In the genomic region with DNA sequence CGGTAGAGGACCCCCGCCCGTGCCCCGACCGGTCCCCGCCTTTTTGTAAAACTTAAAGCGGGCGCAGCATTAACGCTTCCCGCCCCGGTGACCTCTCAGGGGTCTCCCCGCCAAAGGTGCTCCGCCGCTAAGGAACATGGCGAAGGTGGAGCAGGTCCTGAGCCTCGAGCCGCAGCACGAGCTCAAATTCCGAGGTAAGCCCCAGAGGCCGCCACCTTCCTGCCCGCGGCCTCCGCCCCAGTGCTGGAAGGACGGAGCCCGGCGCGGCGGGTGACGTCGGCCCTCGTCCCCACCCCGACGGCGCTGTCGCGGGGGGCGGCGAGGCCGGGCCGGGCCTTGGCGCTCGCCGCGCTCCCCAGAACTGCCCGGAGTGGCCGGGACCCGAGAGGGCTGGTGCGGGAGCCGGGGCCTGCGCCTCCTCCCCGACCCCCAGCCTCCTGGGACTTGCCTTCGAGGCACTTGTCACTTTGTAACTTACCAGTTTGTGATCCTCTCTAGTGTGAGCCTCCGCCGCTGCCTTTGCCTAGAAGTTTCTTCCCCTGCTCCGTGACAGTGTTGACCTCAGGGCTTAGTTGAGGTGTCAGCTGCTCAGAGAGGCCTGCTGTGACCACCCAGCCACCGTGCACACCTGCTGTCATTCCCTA, we compare ENCODE assay signal across 8 cellular contexts. TPM values are rescaled to one million over a fixed set of nuclear protein-coding genes. Genes with fewer than 3 reads are reported as not detected.
DNase-seq lines count a peak whose midpoint lies in the region; ATAC-seq, FAIRE-seq and TF ChIP-seq lines count a peak whose summit lies in the region.

No MANE protein-coding gene starts in this region.

- peaks cover 31% of the 10 kb centered on the region for H3K4me1 ChIP-seq in OCI-LY7 (ENCODE audit: insufficient read depth, low read length, poor library complexity, severe bottlenecking)
- H3K4me1 ChIP-seq in mammary epithelial cell (ENCODE audit: insufficient read depth, low read length): peaks cover 10% of the 10 kb centered on the region

- H3K79me2 ChIP-seq in OCI-LY7 (ENCODE audit: insufficient read depth, low read depth, low read length): peaks cover 53% of the 10 kb centered on the region
- H3K79me2 ChIP-seq in mammary epithelial cell (ENCODE audit: insufficient read depth, low read length): peaks cover 55% of the 10 kb centered on the region

- H3K4me2 ChIP-seq in OCI-LY7 (ENCODE audit: low read length) (peak overlapping the region; percentile 88), mammary epithelial cell (ENCODE audit: insufficient read depth, low read depth, low read length) (peak overlapping the region; percentile 84)

- peaks cover 47% of the 10 kb centered on the region for H3K36me3 ChIP-seq in OCI-LY7 (ENCODE audit: insufficient read depth, low read length)
- peaks cover 7% of the 10 kb centered on the region for H3K36me3 ChIP-seq in mammary epithelial cell (ENCODE audit: insufficient read depth, low read length)

- H3K9me3 ChIP-seq in OCI-LY7 (ENCODE audit: low read length) (no peaks in the 10 kb centered on the region), mammary epithelial cell (replicated peaks; ENCODE audit: insufficient read depth, low read length) (no peaks in the 10 kb centered on the region)

- in situ Hi-C loops in mammary epithelial cell (cut with MboI; ENCODE audit: low sequenced_read_pairs in 2 of 2): no loop called here

- CTCF ChIA-PET in OCI-LY7 (lab: Charles Lee; ENCODE audit: unreplicated experiment) (interaction anchor here (0.5 kb wide), 1 partner anchor 260 kb away, joined by 4 read pairs; no protein-coding TSS in a partner anchor), mammary epithelial cell (lab: Charles Lee; ENCODE audit: low non-redundant PET) (no interaction called here)

- no peak for FAIRE-seq in RCC 7860 (lab: Jason Lieb, UNC)

- DNase-seq in AG20443 (ENCODE audit: low spot score) (peak; percentile 79), OCI-LY7 (ENCODE audit: low spot score) (peak; percentile 59), mammary epithelial cell (peak; percentile 41), left lobe of liver (ENCODE audit: low spot score) (no peak), RCC 7860 (ENCODE audit: low spot score) (no peak)
- peak; percentile 6 to 9 for DNase-seq in stimulated activated CD8-positive, alpha-beta memory T cell treated with anti-CD3 and anti-CD28 coated beads, Interleukin-7, amount 100 ng/mL, for 48 hours (ENCODE audit: extremely low read depth in 1 of 2, low read depth in 1 of 2)

- 0% methylated on average over 6 of the region's 56 CpGs for WGBS in mammary epithelial cell (ENCODE audit: low coverage, missing lambda C conversion rate)

- no peak for TF ChIP-seq CTCF in OCI-LY7 (conservative IDR thresholded peaks at IDR 0.05; ENCODE audit: low read length)
- no peak for TF ChIP-seq CTCF in mammary epithelial cell (conservative IDR thresholded peaks at IDR 0.05 in 1 of 2, IDR thresholded peaks at IDR 0.05 in 1 of 2; ENCODE audit: extremely low read depth in 1 of 2, insufficient read depth in 1 of 2, low read depth in 1 of 2, low read length in 2 of 2)

- dilution Hi-C loops in mammary epithelial cell (cut with HindIII; ENCODE audit: low sequenced_read_pairs): no loop called here

- H2AFZ ChIP-seq in OCI-LY7 (ENCODE audit: low read length) (peak overlapping the region; percentile 57; the same call in 1 of the 2 replicates), mammary epithelial cell (ENCODE audit: low read depth, low read length) (peak overlapping the region; percentile 92)

- H3K9me2 ChIP-seq in OCI-LY7 (ENCODE audit: insufficient read depth, low read length): no peaks in the 10 kb centered on the region

- POLR2A ChIA-PET in OCI-LY7 (lab: Charles Lee): interaction anchor here (0.5 to 1.2 kb wide), 7 partner anchors 16 to 955 kb away, joined by 3 to 4 read pairs (median 3); partner anchors contain the start of gene ZNF831

- H3K9ac ChIP-seq in mammary epithelial cell (ENCODE audit: insufficient read depth, low read length): peak overlapping the region; percentile 96

- BruUV-seq in OCI-LY7 (replicated peaks; lab: Mats Ljungman, UMichigan) (no TSS peak), mammary epithelial cell (replicated peaks; lab: Mats Ljungman, UMichigan) (no TSS peak)

- H4K20me1 ChIP-seq in OCI-LY7 (ENCODE audit: insufficient read depth, low read length) (peaks cover 27% of the 10 kb centered on the region), mammary epithelial cell (ENCODE audit: insufficient read depth, low read length) (no peaks in the 10 kb centered on the region)

- H3K27ac ChIP-seq in OCI-LY7 (ENCODE audit: low read depth, low read length, poor library complexity, severe bottlenecking) (peak overlapping the region; percentile 68), mammary epithelial cell (ENCODE audit: insufficient read depth, low read depth, low read length) (peak overlapping the region; percentile 93)

- ATAC-seq in GM18511 (IDR thresholded peaks at IDR 0.05; ENCODE audit: unreplicated experiment) (peak; percentile 39), HG02970 (IDR thresholded peaks at IDR 0.05; ENCODE audit: low FRiP score, unreplicated experiment) (peak; percentile 21), left lobe of liver (peak; percentile 56)

- intact Hi-C loops in OCI-LY7 (cut with micrococcal nuclease; ENCODE audit: unreplicated experiment) (loop anchor here (10.0 kb wide), 1 partner anchor 155 kb away; no protein-coding TSS in a partner anchor), mammary epithelial cell (cut with micrococcal nuclease) (loop anchor here (2.0 kb wide), 1 partner anchor 77 kb away; no protein-coding TSS in a partner anchor)

- H3K27me3 ChIP-seq in mammary epithelial cell (ENCODE audit: insufficient read depth, low read length): no peaks in the 10 kb centered on the region

- H3K4me3 ChIP-seq in OCI-LY7 (ENCODE audit: low read depth, low read length, poor library complexity, severe bottlenecking): peak overlapping the region; percentile 73
- H3K4me3 ChIP-seq in mammary epithelial cell (replicated peaks in 1 of 3; ENCODE audit: insufficient read depth in 1 of 3, low read depth in 2 of 3, low read length in 3 of 3): peak overlapping the region; percentile 81 to 91 (median 90)

RNA-seq across cellular contexts. Expression of gene VAPB, which starts 0.4 kb away (rescaled TPM):
- total RNA-seq in OCI-LY7 (2014; rRNA removed; shearing (Covaris generic)): 12.1 and 13.3 TPM in 2 replicates
- total RNA-seq in OCI-LY7 (2022) (41.8 and 43.2 TPM in 2 replicates), mammary epithelial cell (10 to 100 TPM; 14.7 to 52.8 TPM), left lobe of liver (41.6 TPM)
- 33.2 TPM for polyA plus RNA-seq in mammary epithelial cell
- polyA minus RNA-seq in mammary epithelial cell: 21.3 TPM

Comparison
In these comparisons a context has a peak if more than half of its experiments do, and no peak if none do; other contexts are left out.
1. DNase-seq: peak in AG20443 (single experiment), OCI-LY7 (single experiment), mammary epithelial cell (single experiment) and stimulated activated CD8-positive, alpha-beta memory T cell treated with anti-CD3 and anti-CD28 coated beads, Interleukin-7, amount 100 ng/mL, for 48 hours (2 of 2); none in left lobe of liver (single experiment) and RCC 7860 (single experiment).
2. Peak in every context shown above with its lines, with median percentiles within 50 percentile points of each other: ATAC-seq.